In the genomic region with DNA sequence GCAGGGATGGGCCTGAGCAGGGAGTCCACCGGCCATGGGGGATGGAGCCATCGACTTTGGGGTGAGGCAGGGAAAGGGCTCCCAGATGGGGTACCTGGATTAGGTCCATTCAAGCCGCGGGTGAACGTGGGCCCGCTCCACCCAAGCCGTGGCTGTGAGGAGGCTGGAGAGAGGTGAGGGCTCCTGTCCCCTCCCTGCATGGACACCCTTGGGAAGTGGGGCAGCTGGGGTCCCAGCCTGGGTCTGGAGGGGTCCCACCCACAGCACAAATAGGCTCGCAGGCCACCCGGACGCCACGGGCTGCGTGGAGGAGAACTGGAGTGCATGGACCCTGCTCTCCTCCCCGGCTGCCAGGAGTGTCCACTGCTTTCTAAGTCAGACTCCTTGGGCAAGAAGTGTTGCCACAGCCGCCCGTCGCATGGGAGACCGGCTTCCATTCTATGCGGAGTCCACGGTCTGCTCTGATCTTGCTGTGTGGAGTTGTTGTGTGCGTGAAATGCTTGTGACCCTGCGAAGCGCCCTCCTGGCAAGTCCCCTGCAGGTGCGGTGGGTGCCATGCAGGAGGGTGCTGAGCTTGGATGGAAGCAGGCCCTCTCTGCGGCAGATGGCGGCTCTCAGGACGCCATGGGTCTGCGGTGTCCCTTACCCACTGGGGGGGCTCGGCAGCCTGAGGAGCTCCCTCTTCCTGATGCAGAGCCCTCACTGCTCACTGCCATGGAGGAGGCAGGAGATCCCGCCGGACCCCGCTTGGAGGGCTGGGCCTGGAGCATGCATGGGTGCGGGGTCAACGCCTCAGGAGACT, we compare ENCODE assay signal across 8 cellular contexts. TPM values are rescaled to one million over a fixed set of nuclear protein-coding genes. Genes with fewer than 3 reads are reported as not detected.
DNase-seq lines count a peak whose midpoint lies in the region; ATAC-seq, FAIRE-seq and TF ChIP-seq lines count a peak whose summit lies in the region.

No MANE protein-coding gene starts in this region.

- H3K4me1 ChIP-seq in HAP-1, result peaks cover 19% of the 10 kb centered on the region
- H3K4me1 ChIP-seq in hepatocyte (ENCODE audit: insufficient read depth), result peaks cover 37% of the 10 kb centered on the region
- peaks cover 9 to 22% of the 10 kb centered on the region in 2 donors for H3K4me1 ChIP-seq in small intestine (ENCODE audit: control insufficient read depth in 2 of 2, insufficient read depth in 1 of 2, low read depth in 1 of 2, low read length in 1 of 2)

- TF ChIP-seq CTCF in hepatocyte (IDR thresholded peaks at IDR 0.05; ENCODE audit: poor library complexity), result no peak

- POLR2A ChIA-PET in activated CD4-positive, alpha-beta memory T cell treated with anti-CD3 and anti-CD28 coated beads for 36 hours (lab: Charles Lee), result interaction anchor here (0.6 to 1.3 kb wide), 3 partner anchors 26 to 466 kb away, joined by 3 to 5 read pairs (median 3); a partner anchor contains a TSS

- H3K9me3 ChIP-seq in HAP-1 (no peaks in the 10 kb centered on the region), hepatocyte (ENCODE audit: low read depth) (no peaks in the 10 kb centered on the region), small intestine (ENCODE audit: control insufficient read depth, low read depth) (no peaks in the 10 kb centered on the region)

- H3K4me3 ChIP-seq in HAP-1 (peak overlapping the region; percentile 95), hepatocyte (peak overlapping the region; percentile 100), small intestine (ENCODE audit: low read depth in 1 of 2, low read length in 2 of 2) (peak overlapping the region in 1 of 2 donors; percentile 99)

- peak overlapping the region; percentile 95 for H3K27ac Mint-ChIP-seq in activated CD4-positive, alpha-beta memory T cell treated with anti-CD3 and anti-CD28 coated beads for 36 hours

- peaks cover 56% of the 10 kb centered on the region for H3K4me1 Mint-ChIP-seq in activated CD4-positive, alpha-beta memory T cell treated with anti-CD3 and anti-CD28 coated beads for 36 hours (ENCODE audit: low read depth)

- peak overlapping the region; percentile 99 for H3K27ac ChIP-seq in hepatocyte
- H3K27ac ChIP-seq in small intestine (ENCODE audit: low read depth in 1 of 2, low read length in 1 of 2), result peak overlapping the region; percentile 66 to 93

- no peaks in the 10 kb centered on the region for H3K27me3 Mint-ChIP-seq in activated CD4-positive, alpha-beta memory T cell treated with anti-CD3 and anti-CD28 coated beads for 36 hours

- H3K36me3 ChIP-seq in HAP-1 (replicated peaks), result peaks cover 56% of the 10 kb centered on the region
- no peaks in the 10 kb centered on the region for H3K36me3 ChIP-seq in hepatocyte (replicated peaks; ENCODE audit: insufficient read depth, low read depth)
- peaks cover 2 to 7% of the 10 kb centered on the region in 2 donors for H3K36me3 ChIP-seq in small intestine (ENCODE audit: control insufficient read depth in 2 of 2, insufficient read depth in 2 of 2, low read length in 2 of 2)

- in situ Hi-C loops in HAP-1 (cut with MboI; ENCODE audit: low sequenced_read_pairs), result no loop called here

- peaks cover 67% of the 10 kb centered on the region for H3K79me2 ChIP-seq in hepatocyte

- H3K36me3 Mint-ChIP-seq in activated CD4-positive, alpha-beta memory T cell treated with anti-CD3 and anti-CD28 coated beads for 36 hours, result peaks cover 23% of the 10 kb centered on the region

- H3K9me2 ChIP-seq in hepatocyte (replicated peaks; ENCODE audit: insufficient read depth), result no peaks in the 10 kb centered on the region

- peak overlapping the region; percentile 99 for H3K4me2 ChIP-seq in hepatocyte

- DNase-seq in HAP-1 (ENCODE audit: low spot score in 2 of 2) (no peak), hepatocyte (ENCODE audit: low spot score) (no peak), small intestine (no peak), head of caudate nucleus (no peak), NCI-H526 treated with DMSO at 0.1 percent for 48 hours (lab: John Stamatoyannopoulos, UW) (no peak), NCI-H2081 (lab: John Stamatoyannopoulos, UW) (no peak)
- DNase-seq in activated CD4-positive, alpha-beta memory T cell treated with anti-CD3 and anti-CD28 coated beads for 36 hours, result no peak

- no peak for ATAC-seq in HG03457 (IDR thresholded peaks at IDR 0.05; ENCODE audit: unreplicated experiment)

- intact Hi-C loops in activated CD4-positive, alpha-beta memory T cell treated with anti-CD3 and anti-CD28 coated beads for 36 hours (cut with micrococcal nuclease), result no loop called here
- intact Hi-C loops in head of caudate nucleus (cut with DNase I), result loop anchor here (5.0 kb wide), 1 partner anchor 33 kb away; no protein-coding TSS in a partner anchor

- H2AFZ ChIP-seq in hepatocyte, result no peak overlapping the region

- CTCF ChIA-PET in activated CD4-positive, alpha-beta memory T cell treated with anti-CD3 and anti-CD28 coated beads for 36 hours (lab: Charles Lee), result interaction anchor here (0.7 to 2.0 kb wide), 6 partner anchors 9 to 166 kb away, joined by 3 to 6 read pairs (median 4); no protein-coding TSS in a partner anchor

- H4K20me1 ChIP-seq in hepatocyte (ENCODE audit: insufficient read depth, poor library complexity, severe bottlenecking), result peaks cover 63% of the 10 kb centered on the region

- peak overlapping the region; percentile 94 for H3K4me3 Mint-ChIP-seq in activated CD4-positive, alpha-beta memory T cell treated with anti-CD3 and anti-CD28 coated beads for 36 hours

- no peaks in the 10 kb centered on the region for H3K9me3 Mint-ChIP-seq in activated CD4-positive, alpha-beta memory T cell treated with anti-CD3 and anti-CD28 coated beads for 36 hours

- WGBS in hepatocyte (ENCODE audit: low lambda C conversion rate, missing lambda C conversion rate), result 77% methylated on average over 32 of the region's 33 CpGs
- 32 to 56% (median 38%) methylated on average over 30 to 33 of the region's 33 CpGs for WGBS in small intestine, 3 donors

- no peak for FAIRE-seq in small intestine (lab: Jason Lieb, UNC)

- no peaks in the 10 kb centered on the region for H3K27me3 ChIP-seq in HAP-1 (ENCODE audit: low read depth)
- no peaks in the 10 kb centered on the region for H3K27me3 ChIP-seq in hepatocyte
- H3K27me3 ChIP-seq in small intestine (ENCODE audit: control insufficient read depth in 2 of 2, insufficient read depth in 2 of 2, low read length in 2 of 2), result no peaks in the 10 kb centered on the region

RNA-seq across cellular contexts. Expression of a gene that starts 2.0 kb away (rescaled TPM):
- 100 to 1,000 TPM; 226 to 242 TPM for total RNA-seq in activated CD4-positive, alpha-beta memory T cell treated with anti-CD3 and anti-CD28 coated beads for 36 hours
- total RNA-seq in hepatocyte, result 42.4 and 46.8 TPM in 2 replicates
- polyA plus RNA-seq in hepatocyte (35.8 and 37.9 TPM in 2 replicates), small intestine (100 to 1,000 TPM in 1 of 3 donors, 10 to 100 TPM in 2; 60.2 to 124 (median 68.9) TPM)

RNA-seq across cellular contexts. Expression of a gene that starts 8.1 kb away (rescaled TPM):
- 10 to 100 TPM; 21.0 to 21.1 TPM for total RNA-seq in activated CD4-positive, alpha-beta memory T cell treated with anti-CD3 and anti-CD28 coated beads for 36 hours
- total RNA-seq in hepatocyte, result 121 and 122 TPM in 2 replicates
- polyA plus RNA-seq in hepatocyte, result 148 and 170 TPM in 2 replicates
- polyA plus RNA-seq in small intestine, result 1 to 10 TPM; 1.1 to 4.8 (median 3.8) TPM

RNA-seq across cellular contexts. Expression of a gene that starts 25.7 kb away (rescaled TPM):
- 100 to 1,000 TPM; 117 to 119 TPM for total RNA-seq in activated CD4-positive, alpha-beta memory T cell treated with anti-CD3 and anti-CD28 coated beads for 36 hours
- total RNA-seq in hepatocyte, result 81.6 and 130 TPM in 2 replicates
- polyA plus RNA-seq in hepatocyte (270 and 276 TPM in 2 replicates), small intestine (100 to 1,000 TPM; 215 to 350 (median 281) TPM)

RNA-seq across cellular contexts. Expression of a gene that starts 28.8 kb away (rescaled TPM):
- 1,000 to 10,000 TPM; 1,642 to 1,717 TPM for total RNA-seq in activated CD4-positive, alpha-beta memory T cell treated with anti-CD3 and anti-CD28 coated beads for 36 hours
- total RNA-seq in hepatocyte, result 1,556 and 1,885 TPM in 2 replicates
- polyA plus RNA-seq in hepatocyte (938 and 950 TPM in 2 replicates), small intestine (1,000 to 10,000 TPM; 2,441 to 3,547 (median 3,396) TPM)

RNA-seq across cellular contexts. Expression of a gene that starts 40.5 kb away (rescaled TPM):
- under 1 TPM; 0.07 to 0.15 TPM for total RNA-seq in activated CD4-positive, alpha-beta memory T cell treated with anti-CD3 and anti-CD28 coated beads for 36 hours
- 0.24 and 1.2 TPM in 2 replicates for total RNA-seq in hepatocyte
- polyA plus RNA-seq in hepatocyte (0.36 and 0.40 TPM in 2 replicates), small intestine (1 to 10 TPM in 1 of 3 donors, under 1 TPM in 1, not detected in 1; 0.81 to 2.1 TPM)
